ENCODE assay signal across 36 cellular contexts in genomic region chr17:70235252-70235651, GRCh38.
"Had no signal": no experiment of that assay in that cellular context is flagged by ENCODE, and none has a peak within 500 bp of the region (broad histone marks: within the 10 kb centered on the region; RNA-seq: fewer than 3 reads in every experiment).

No MANE protein-coding gene starts in this region.

- H3K36me3 ChIP-seq: MG63 had no signal

- H3K4me2 ChIP-seq: KMS-11 had no signal

- H3K27me3 ChIP-seq: MG63 had no signal

- H3K27ac ChIP-seq: KMS-11 had no signal

- H3K9me3 ChIP-seq: MG63 had no signal

- H3K4me3 ChIP-seq: MG63 had no signal

- H3K9ac ChIP-seq: KMS-11 had no signal

- DNase-seq: Karpas-422, Kasumi-1, MG63, MM.1S, MV-4-11, NCI-H1048, NCI-H1092, NCI-H1105, NCI-H1105 treated with DMSO at 0.1 percent for 48 hours, NCI-H1417, NCI-H1417 treated with DMSO at 0.1 percent for 48 hours, NCI-H1436, NCI-H1436 treated with DMSO at 0.1 percent for 48 hours, NCI-H146, NCI-H1694, NCI-H1694 treated with DMSO at 0.1 percent for 48 hours, NCI-H187, NCI-H187 treated with DMSO at 0.1 percent for 48 hours, NCI-H1930, NCI-H2029, NCI-H2029 treated with DMSO at 0.1 percent for 48 hours, NCI-H2081, NCI-H2081 treated with DMSO at 0.1 percent for 48 hours, NCI-H2107, NCI-H2171, NCI-H2171 treated with DMSO at 0.1 percent for 48 hours, NCI-H2227 treated with DMSO at 0.1 percent for 48 hours, NCI-H226, NCI-H345, NCI-H446, NCI-H446 treated with DMSO at 0.1 percent for 48 hours, NCI-H510A, NCI-H510A treated with DMSO at 0.1 percent for 48 hours, NCI-H524, NCI-H524 treated with DMSO at 0.1 percent for 48 hours had no signal
